In the genomic region with DNA sequence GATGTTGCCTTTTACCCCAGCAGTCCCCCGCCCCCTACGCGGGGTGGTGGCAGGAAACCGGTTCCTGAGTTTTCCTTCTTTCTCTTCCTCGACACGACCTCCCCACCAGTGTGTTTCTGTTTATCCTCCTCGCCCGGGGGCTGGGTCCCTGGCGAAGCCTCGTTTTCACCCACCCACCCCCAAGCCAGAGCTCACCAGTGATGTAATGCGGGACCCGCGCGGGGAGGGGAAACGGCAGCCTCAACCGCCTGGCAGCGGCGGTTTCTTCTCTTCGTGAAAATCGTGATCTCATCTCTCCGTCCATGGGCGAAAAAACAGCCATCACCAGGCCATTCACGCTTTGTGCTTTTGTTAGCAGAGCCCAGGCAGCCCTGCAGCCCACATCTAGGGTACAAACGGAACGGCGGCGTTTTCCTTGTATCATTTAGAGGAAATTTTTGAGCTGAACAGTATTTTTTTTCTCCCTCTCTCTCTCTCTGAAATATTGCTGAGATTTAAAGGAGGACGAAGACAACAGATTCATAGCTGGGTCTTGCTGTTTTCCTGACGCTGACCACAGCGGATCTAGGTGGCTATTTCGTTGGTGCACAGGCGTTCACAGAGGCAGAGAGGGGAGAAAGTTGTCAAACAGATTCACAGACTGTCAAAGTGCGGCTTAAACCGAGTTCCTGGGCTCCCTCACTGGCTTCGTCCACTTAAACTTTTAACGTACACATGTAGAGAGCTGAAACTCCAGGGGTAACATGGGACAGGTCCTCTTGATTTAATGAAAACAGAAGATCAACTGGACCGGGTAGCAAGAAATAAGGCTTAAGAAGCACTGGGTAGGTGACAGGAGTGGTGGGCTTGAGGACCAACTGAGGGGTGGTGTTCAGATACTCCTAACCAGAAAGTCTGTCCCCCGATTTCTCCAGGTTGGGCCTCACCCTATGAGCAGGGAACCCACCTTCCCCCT, we compare ENCODE assay signal across 1 cellular context.
TF ChIP-seq lines count a peak whose summit lies in the region.

No MANE protein-coding gene starts in this region.

TF ChIP-seq in IMR-90, 13 proteins besides CTCF, POLR2A, EP300 and RAD21 (continued from another document):
- TF ChIP-seq, protein P1, sequence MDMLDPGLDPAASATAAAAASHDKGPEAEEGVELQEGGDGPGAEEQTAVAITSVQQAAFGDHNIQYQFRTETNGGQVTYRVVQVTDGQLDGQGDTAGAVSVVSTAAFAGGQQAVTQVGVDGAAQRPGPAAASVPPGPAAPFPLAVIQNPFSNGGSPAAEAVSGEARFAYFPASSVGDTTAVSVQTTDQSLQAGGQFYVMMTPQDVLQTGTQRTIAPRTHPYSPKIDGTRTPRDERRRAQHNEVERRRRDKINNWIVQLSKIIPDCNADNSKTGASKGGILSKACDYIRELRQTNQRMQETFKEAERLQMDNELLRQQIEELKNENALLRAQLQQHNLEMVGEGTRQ (IDR thresholded peaks at IDR 0.05; ENCODE audit: low read depth, low read length): no peak
- no peak for TF ChIP-seq BHLHE40 (IDR thresholded peaks at IDR 0.05; ENCODE audit: low read depth, low read length)
